ENCODE assay signal across 20 cellular contexts in genomic region chr9:133476036-133476435, GRCh38. TPM values are rescaled to one million over a fixed set of nuclear protein-coding genes. Genes with fewer than 3 reads are reported as not detected.
DNase-seq lines count a peak whose midpoint lies in the region; ATAC-seq and TF ChIP-seq lines count a peak whose summit lies in the region.
"Had no signal": no experiment of that assay in that cellular context is flagged by ENCODE, and none has a peak within 500 bp of the region (broad histone marks: within the 10 kb centered on the region; RNA-seq: fewer than 3 reads in every experiment).

No MANE protein-coding gene starts in this region.

- no peak for ATAC-seq in right cardiac atrium
- ATAC-seq in GM18498 (IDR thresholded peaks at IDR 0.05; ENCODE audit: unreplicated experiment), result no peak
- ATAC-seq: K562, PC-3 had no signal

- 92% methylated on average over 14 of the region's 14 CpGs for WGBS in right cardiac atrium

- DNase-seq in right cardiac atrium (peak in 2 of 3 donors; percentile 32 to 48), right atrium auricular region (ENCODE audit: low spot score) (no peak), adipocyte (ENCODE audit: low read depth) (no peak), NCI-H1694 treated with DMSO at 0.1 percent for 48 hours (lab: John Stamatoyannopoulos, UW) (no peak), DMS79 treated with DMSO at 0.1 percent for 48 hours (lab: John Stamatoyannopoulos, UW) (no peak)
- no peak for DNase-seq in activated CD4-positive, alpha-beta T cell treated with anti-CD3 and anti-CD28 coated beads, Interleukin-2, amount 50 U/mL, for 48 hours
- DNase-seq: Calu3; CD4-positive, alpha-beta memory T cell; NCI-H1105 treated with DMSO at 0.1 percent for 48 hours; NCI-H1930; NCI-H345; NCI-H524 treated with DMSO at 0.1 percent for 48 hours; PC-3; RPMI8226 had no signal

- peaks cover 9% of the 10 kb centered on the region for H3K36me3 ChIP-seq in right atrium auricular region
- H3K36me3 ChIP-seq in adipocyte (ENCODE audit: control insufficient read depth, insufficient read depth, low read length, severe bottlenecking), result peaks cover 56% of the 10 kb centered on the region

- H3K4me1 ChIP-seq in right cardiac atrium (ENCODE audit: control insufficient read depth, insufficient read depth, low read length), result no peaks in the 10 kb centered on the region
- H3K4me1 ChIP-seq in right atrium auricular region, result peaks cover 0 to 20% of the 10 kb centered on the region in 2 donors
- peaks cover 36% of the 10 kb centered on the region for H3K4me1 ChIP-seq in adipocyte (ENCODE audit: control insufficient read depth, insufficient read depth, low read length)
- peaks cover 85% of the 10 kb centered on the region for H3K4me1 ChIP-seq in mononuclear cell (ENCODE audit: insufficient read depth, low read length)

- no peak for TF ChIP-seq CTCF in right atrium auricular region (IDR thresholded peaks at IDR 0.05)

- H3K4me3 ChIP-seq in right cardiac atrium (ENCODE audit: low read length), result no peak overlapping the region
- no peak overlapping the region for H3K4me3 ChIP-seq in right atrium auricular region
- H3K4me3 ChIP-seq in adipocyte (ENCODE audit: low read length), result peak overlapping the region; percentile 89
- peak overlapping the region; percentile 18 for H3K4me3 ChIP-seq in mononuclear cell (ENCODE audit: low read length)
- H3K4me3 ChIP-seq: K562 had no signal

- H3K27ac ChIP-seq in right cardiac atrium (ENCODE audit: low read length), result no peak overlapping the region
- no peak overlapping the region for H3K27ac ChIP-seq in right atrium auricular region
- H3K27ac ChIP-seq: 22Rv1 had no signal

- intact Hi-C loops in right cardiac atrium (cut with DNase I), result no loop called here

- no peaks in the 10 kb centered on the region for H3K9me3 ChIP-seq in right cardiac atrium (ENCODE audit: control insufficient read depth, low read length)
- H3K9me3 ChIP-seq in right atrium auricular region, result no peaks in the 10 kb centered on the region
- no peaks in the 10 kb centered on the region for H3K9me3 ChIP-seq in adipocyte (ENCODE audit: control insufficient read depth, low read length)
- H3K9me3 ChIP-seq in mononuclear cell (ENCODE audit: low read depth, low read length), result no peaks in the 10 kb centered on the region

- H3K9ac ChIP-seq in adipocyte (ENCODE audit: low read length), result peak overlapping the region; percentile 42

- no peaks in the 10 kb centered on the region for H3K27me3 ChIP-seq in right cardiac atrium (ENCODE audit: control insufficient read depth, insufficient read depth)
- H3K27me3 ChIP-seq in right atrium auricular region, result no peaks in the 10 kb centered on the region
- H3K27me3 ChIP-seq in adipocyte (replicated peaks; ENCODE audit: control insufficient read depth, insufficient read depth, low read length), result no peaks in the 10 kb centered on the region
- H3K27me3 ChIP-seq in mononuclear cell (ENCODE audit: insufficient read depth, low read length), result no peaks in the 10 kb centered on the region

RNA-seq across cellular contexts. Expression of gene SLC2A6, which starts 2.9 kb away (rescaled TPM):
- total RNA-seq in right cardiac atrium, result 1 to 10 TPM; 1.7 to 4.0 (median 3.6) TPM
- polyA plus RNA-seq in right cardiac atrium, result 3.7 TPM
- total RNA-seq in right atrium auricular region, result 1 to 10 TPM; 4.3 to 5.2 TPM
- total RNA-seq in mononuclear cell, result 23.3 TPM

RNA-seq across cellular contexts. Expression of gene CACFD1, which starts 16.3 kb away (rescaled TPM):
- total RNA-seq in right cardiac atrium (10 to 100 TPM; 10.8 to 13.9 (median 13.8) TPM), right atrium auricular region (10 to 100 TPM; 11.9 to 12.4 TPM), mononuclear cell (2.3 TPM)
- polyA plus RNA-seq in right cardiac atrium, result 12.8 TPM

RNA-seq across cellular contexts. Expression of gene MYMK, which starts 48.7 kb away (rescaled TPM):
- total RNA-seq in right cardiac atrium, result not detected
- polyA plus RNA-seq in right cardiac atrium, result not detected
- not detected for total RNA-seq in right atrium auricular region
- not detected for total RNA-seq in mononuclear cell
- total RNA-seq: Calu3; CD4-positive, alpha-beta memory T cell; H1; K562; PC-3 had no signal
- polyA plus RNA-seq: AG04450; CD4-positive, alpha-beta memory T cell; H1; K562 had no signal

RNA-seq across cellular contexts. Expression of gene ADAMTS13, which starts 53.9 kb away (rescaled TPM):
- total RNA-seq in right cardiac atrium (1 to 10 TPM; 2.1 to 4.1 (median 3.5) TPM), right atrium auricular region (1 to 10 TPM; 2.0 to 2.4 TPM), mononuclear cell (0.42 TPM)
- polyA plus RNA-seq in right cardiac atrium, result 4.6 TPM
- polyA plus RNA-seq: CD4-positive, alpha-beta memory T cell had no signal

RNA-seq across cellular contexts. Expression of gene REXO4, which starts 58.2 kb away (rescaled TPM):
- total RNA-seq in right cardiac atrium (10 to 100 TPM; 11.9 to 16.3 (median 15.0) TPM), right atrium auricular region (10 to 100 TPM; 13.4 to 13.8 TPM), mononuclear cell (9.0 TPM)
- polyA plus RNA-seq in right cardiac atrium, result 10.5 TPM

Comparison
In these comparisons a context has a peak if more than half of its experiments do, and no peak if none do; other contexts are left out.
1. DNase-seq: peak in right cardiac atrium (2 of 3); none in right atrium auricular region (single experiment), adipocyte (single experiment), NCI-H1694 treated with DMSO at 0.1 percent for 48 hours (single experiment), DMS79 treated with DMSO at 0.1 percent for 48 hours (single experiment) and activated CD4-positive, alpha-beta T cell treated with anti-CD3 and anti-CD28 coated beads, Interleukin-2, amount 50 U/mL, for 48 hours (0 of 2).
2. H3K4me3 ChIP-seq: peak in adipocyte (single experiment) and mononuclear cell (single experiment); none in right cardiac atrium (single experiment) and right atrium auricular region (0 of 2).